Comparison of ENCODE assay signal across 20 cellular contexts in genomic region chr2:239006886-239007285, GRCh38.
A peak's percentile ranks its signal among the peaks of the same experiment; 100 is the strongest.
DNase-seq lines count a peak whose midpoint lies in the region; ATAC-seq and TF ChIP-seq lines count a peak whose summit lies in the region.
"Had no signal": no experiment of that assay in that cellular context is flagged by ENCODE, and none has a peak within 500 bp of the region (broad histone marks: within the 10 kb centered on the region; RNA-seq: fewer than 3 reads in every experiment).

No MANE protein-coding gene starts in this region.

- peak; percentile 95 for ATAC-seq in PC-3
- no peak for ATAC-seq in GM18909 (IDR thresholded peaks at IDR 0.05; ENCODE audit: poor library complexity, unreplicated experiment)
- ATAC-seq in GM21360 (IDR thresholded peaks at IDR 0.05; ENCODE audit: unreplicated experiment), result no peak
- ATAC-seq: activated CD4-positive, alpha-beta T cell treated with anti-CD3 and anti-CD28 coated beads for 36 hours; GM12878; K562 had no signal

- POLR2A ChIA-PET in PC-3 (lab: Charles Lee; ENCODE audit: unreplicated experiment), result no interaction called here

- intact Hi-C loops in cardiac septum (cut with DNase I) (no loop called here), PC-3 (cut with micrococcal nuclease) (loop anchor here (2.0 kb wide), 2 partner anchors 32 to 58 kb away; no protein-coding TSS in a partner anchor), stomach (cut with DNase I; ENCODE audit: low total_unique reads) (no loop called here)

- H3K4me1 ChIP-seq in right atrium auricular region (no peaks in the 10 kb centered on the region), PC-3 (ENCODE audit: insufficient read depth, low read length) (peaks cover 42% of the 10 kb centered on the region), stomach (peaks cover 0 to 12% (median 0%) of the 10 kb centered on the region in 4 donors), MM.1S (ENCODE audit: low read length) (no peaks in the 10 kb centered on the region)
- H3K4me1 ChIP-seq: ascending aorta, left ventricle myocardium inferior had no signal

- no peak for TF ChIP-seq EP300 in stomach (IDR thresholded peaks at IDR 0.05)

- CTCF ChIA-PET in PC-3 (lab: Charles Lee), result interaction anchor here (0.6 to 1.3 kb wide), 2 partner anchors 33 to 1560 kb away, joined by 3 to 5 read pairs; no protein-coding TSS in a partner anchor

- TF ChIP-seq CTCF in right atrium auricular region (IDR thresholded peaks at IDR 0.05) (no peak), PC-3 (conservative IDR thresholded peaks at IDR 0.05; ENCODE audit: low read depth, low read length) (no peak), fibroblast of mammary gland (conservative IDR thresholded peaks at IDR 0.05; ENCODE audit: control insufficient read depth, insufficient read depth, low read depth, low read length) (no peak), stomach (IDR thresholded peaks at IDR 0.05) (no peak), MM.1S (IDR thresholded peaks at IDR 0.05; ENCODE audit: low read length) (no peak)

- H3K9me3 ChIP-seq in right atrium auricular region (no peaks in the 10 kb centered on the region), PC-3 (ENCODE audit: low read length) (no peaks in the 10 kb centered on the region), stomach (peaks cover 0 to 1% (median under 1%) of the 10 kb centered on the region in 4 donors), MM.1S (replicated peaks; ENCODE audit: insufficient read depth, low read length) (no peaks in the 10 kb centered on the region)
- H3K9me3 ChIP-seq: ascending aorta, SJSA1 had no signal

- WGBS in stomach, 5 donors, result 47 to 84% (median 53%) methylated on average over 5 of the region's 5 CpGs

- H3K4me3 ChIP-seq in right atrium auricular region, result no peak overlapping the region
- H3K4me3 ChIP-seq in PC-3 (ENCODE audit: low read length), result no peak overlapping the region
- H3K4me3 ChIP-seq in fibroblast of mammary gland (ENCODE audit: control insufficient read depth, low read depth, low read length), result no peak overlapping the region
- no peak overlapping the region for H3K4me3 ChIP-seq in stomach
- H3K4me3 ChIP-seq in MM.1S (ENCODE audit: low read length), result no peak overlapping the region
- H3K4me3 ChIP-seq: ascending aorta, GM12878, K562, left ventricle myocardium inferior, SJSA1 had no signal

- H3K27ac ChIP-seq in right atrium auricular region, result no peak overlapping the region
- H3K27ac ChIP-seq in PC-3 (ENCODE audit: low read length), result peak overlapping the region; percentile 25
- no peak overlapping the region for H3K27ac ChIP-seq in stomach
- no peak overlapping the region for H3K27ac ChIP-seq in MM.1S (ENCODE audit: low read length)
- H3K27ac ChIP-seq: ascending aorta, left ventricle myocardium inferior, SJSA1 had no signal

- no peaks in the 10 kb centered on the region for H3K36me3 ChIP-seq in right atrium auricular region
- H3K36me3 ChIP-seq in PC-3 (ENCODE audit: low read depth, low read length), result no peaks in the 10 kb centered on the region
- H3K36me3 ChIP-seq in stomach, result no peaks in the 10 kb centered on the region
- H3K36me3 ChIP-seq in MM.1S (replicated peaks; ENCODE audit: insufficient read depth, low read length), result no peaks in the 10 kb centered on the region
- H3K36me3 ChIP-seq: ascending aorta, left ventricle myocardium inferior, SJSA1 had no signal

- H3K4me2 ChIP-seq in PC-3 (ENCODE audit: low read length), result peak overlapping the region; percentile 59
- H3K4me2 ChIP-seq in MM.1S (ENCODE audit: low read depth, low read length), result no peak overlapping the region

- H3F3A ChIP-seq in PC-3 (ENCODE audit: low read length, unreplicated experiment) (no peaks in the 10 kb centered on the region), MM.1S (ENCODE audit: insufficient read depth, low read length) (no peaks in the 10 kb centered on the region)

- H3K27me3 ChIP-seq in right atrium auricular region (no peaks in the 10 kb centered on the region), PC-3 (ENCODE audit: low read length) (no peaks in the 10 kb centered on the region), stomach (peaks cover 0 to 41% (median 7%) of the 10 kb centered on the region in 3 donors), MM.1S (replicated peaks; ENCODE audit: insufficient read depth, low read length) (peaks cover 86% of the 10 kb centered on the region)
- H3K27me3 ChIP-seq: ascending aorta, SJSA1 had no signal

- no peaks in the 10 kb centered on the region for H3K9me2 ChIP-seq in PC-3 (replicated peaks; ENCODE audit: low read length)
- no peaks in the 10 kb centered on the region for H3K9me2 ChIP-seq in MM.1S (replicated peaks; ENCODE audit: insufficient read depth, low read length)

- H2AFZ ChIP-seq in PC-3 (ENCODE audit: low read length), result no peak overlapping the region
- no peak overlapping the region for H2AFZ ChIP-seq in MM.1S (ENCODE audit: low read length)

- no TSS peak for BruUV-seq in PC-3 (replicated peaks; lab: Mats Ljungman, UMichigan)

- H4K20me1 ChIP-seq in PC-3 (ENCODE audit: low read length), result no peaks in the 10 kb centered on the region
- H4K20me1 ChIP-seq in MM.1S (ENCODE audit: insufficient read depth, low read length), result no peaks in the 10 kb centered on the region

- DNase-seq in cardiac septum (ENCODE audit: low spot score), result peak; percentile 20
- DNase-seq in right atrium auricular region (ENCODE audit: low spot score), result no peak
- DNase-seq in PC-3, result peak; percentile 94
- peak; percentile 32 for DNase-seq in fibroblast of mammary gland (ENCODE audit: low read depth)
- DNase-seq in stomach, result peak; percentile 23
- DNase-seq in MM.1S, result no peak
- DNase-seq: ACHN; activated CD4-positive, alpha-beta T cell treated with anti-CD3 and anti-CD28 coated beads for 36 hours; activated naive CD4-positive, alpha-beta T cell; CD8-positive, alpha-beta memory T cell; left ventricle myocardium inferior; NCI-H1105; NCI-H2227 treated with DMSO at 0.1 percent for 48 hours; T-helper 9 cell had no signal

- H3K9ac ChIP-seq in PC-3 (ENCODE audit: low read length) (no peak overlapping the region), MM.1S (ENCODE audit: low read length) (no peak overlapping the region)

- H3K79me2 ChIP-seq in PC-3 (ENCODE audit: low read length) (no peaks in the 10 kb centered on the region), MM.1S (ENCODE audit: low read length) (no peaks in the 10 kb centered on the region)

- no peak for TF ChIP-seq POLR2A in stomach (IDR thresholded peaks at IDR 0.05)

Comparison
In these comparisons a context has a peak if more than half of its experiments do, and no peak if none do; other contexts are left out.
1. DNase-seq: peak in cardiac septum (single experiment), PC-3 (single experiment), fibroblast of mammary gland (single experiment) and stomach (single experiment); none in right atrium auricular region (single experiment) and MM.1S (single experiment).